Comparison of ENCODE assay signal across 9 cellular contexts in genomic region chr20:53040678-53041674, GRCh38.
DNase-seq lines count a peak whose midpoint lies in the region; ATAC-seq and TF ChIP-seq lines count a peak whose summit lies in the region.
"Had no signal": no experiment of that assay in that cellular context is flagged by ENCODE, and none has a peak within 500 bp of the region (broad histone marks: within the 10 kb centered on the region; RNA-seq: fewer than 3 reads in every experiment).

No MANE protein-coding gene starts in this region.

- no peak overlapping the region for H3K27ac ChIP-seq in colonic mucosa
- no peak overlapping the region for H3K27ac ChIP-seq in ovary
- no peak overlapping the region for H3K27ac ChIP-seq in PC-3 (ENCODE audit: low read length)

- H3K27me3 ChIP-seq in colonic mucosa (no peaks in the 10 kb centered on the region), ovary (no peaks in the 10 kb centered on the region), PC-3 (ENCODE audit: low read length) (peaks cover 9% of the 10 kb centered on the region; the same call in 1 of the 2 replicates)

- no peak for TF ChIP-seq POLR2A in ovary (IDR thresholded peaks at IDR 0.05)

- no peak for TF ChIP-seq EP300 in ovary (IDR thresholded peaks at IDR 0.05)

- POLR2A ChIA-PET in PC-3 (lab: Charles Lee; ENCODE audit: unreplicated experiment): no interaction called here

- ATAC-seq in GM21526 (IDR thresholded peaks at IDR 0.05; ENCODE audit: low FRiP score, unreplicated experiment) (no peak), PC-3 (no peak)
- ATAC-seq: mucosa of descending colon had no signal

- H3K4me1 ChIP-seq in colonic mucosa (no peaks in the 10 kb centered on the region), ovary (ENCODE audit: insufficient read depth) (peaks cover 7% of the 10 kb centered on the region), PC-3 (ENCODE audit: insufficient read depth, low read length) (no peaks in the 10 kb centered on the region)

- H3F3A ChIP-seq in PC-3 (ENCODE audit: low read length, unreplicated experiment): no peaks in the 10 kb centered on the region

- CTCF ChIA-PET in PC-3 (lab: Charles Lee): no interaction called here

- TF ChIP-seq CTCF in GM12865 (IDR thresholded peaks at IDR 0.05; ENCODE audit: insufficient read depth, low read depth, low read length, missing control alignments): no peak
- no peak for TF ChIP-seq CTCF in colonic mucosa (IDR thresholded peaks at IDR 0.05)
- TF ChIP-seq CTCF in ovary (IDR thresholded peaks at IDR 0.05): no peak
- TF ChIP-seq CTCF in PC-3 (conservative IDR thresholded peaks at IDR 0.05; ENCODE audit: low read depth, low read length): no peak

- H3K9ac ChIP-seq in colonic mucosa (ENCODE audit: low read depth in 2 of 2, low read length in 2 of 2) (no peak overlapping the region), PC-3 (ENCODE audit: low read length) (no peak overlapping the region)

- H3K79me2 ChIP-seq in PC-3 (ENCODE audit: low read length): no peaks in the 10 kb centered on the region

- intact Hi-C loops in colonic mucosa (cut with DNase I): no loop called here
- intact Hi-C loops in ovary (cut with DNase I): no loop called here
- intact Hi-C loops in PC-3 (cut with micrococcal nuclease): no loop called here

- DNase-seq in GM12865 (ENCODE audit: low read depth): peak; percentile 2
- DNase-seq in NCI-H446 (lab: John Stamatoyannopoulos, UW): peak; percentile 93 to 97
- DNase-seq in colonic mucosa: peak; percentile 25
- DNase-seq in ovary: peak; percentile 37 to 60 (median 43)
- DNase-seq in NK-92 (lab: John Stamatoyannopoulos, UW; ENCODE audit: unreplicated experiment): no peak
- no peak for DNase-seq in NCI-H187 treated with DMSO at 0.1 percent for 48 hours (lab: John Stamatoyannopoulos, UW)
- DNase-seq in PC-3: no peak

- no peak overlapping the region for H3K4me3 ChIP-seq in GM12865 (ENCODE audit: low read depth, low read length)
- H3K4me3 ChIP-seq in colonic mucosa: no peak overlapping the region
- H3K4me3 ChIP-seq in ovary: no peak overlapping the region
- no peak overlapping the region for H3K4me3 ChIP-seq in PC-3 (ENCODE audit: low read length)
- H3K4me3 ChIP-seq: mucosa of descending colon had no signal

- H3K9me2 ChIP-seq in PC-3 (replicated peaks; ENCODE audit: low read length): no peaks in the 10 kb centered on the region

- no peak overlapping the region for H3K4me2 ChIP-seq in PC-3 (ENCODE audit: low read length)

- no TSS peak for BruUV-seq in PC-3 (replicated peaks; lab: Mats Ljungman, UMichigan)

- H4K20me1 ChIP-seq in PC-3 (ENCODE audit: low read length): no peaks in the 10 kb centered on the region

- H2AFZ ChIP-seq in PC-3 (ENCODE audit: low read length): no peak overlapping the region

- H3K9me3 ChIP-seq in colonic mucosa (no peaks in the 10 kb centered on the region), ovary (no peaks in the 10 kb centered on the region), PC-3 (ENCODE audit: low read length) (no peaks in the 10 kb centered on the region)
- H3K9me3 ChIP-seq: mucosa of descending colon had no signal

- WGBS in ovary, 3 donors: 68 to 73% (median 70%) methylated on average over 16 of the region's 16 CpGs

- no peaks in the 10 kb centered on the region for H3K36me3 ChIP-seq in colonic mucosa
- H3K36me3 ChIP-seq in ovary: no peaks in the 10 kb centered on the region
- no peaks in the 10 kb centered on the region for H3K36me3 ChIP-seq in PC-3 (ENCODE audit: low read depth, low read length)

Comparison
In these comparisons a context has a peak if more than half of its experiments do, and no peak if none do; other contexts are left out.
1. DNase-seq: peak in GM12865 (single experiment), NCI-H446 (2 of 2), colonic mucosa (single experiment) and ovary (5 of 5); none in NK-92 (single experiment), NCI-H187 treated with DMSO at 0.1 percent for 48 hours (single experiment) and PC-3 (single experiment).